In genomic region chr4:1244081-1244977, GRCh38 we compare ENCODE assay signal across 11 cellular contexts. TPM values are rescaled to one million over a fixed set of nuclear protein-coding genes. Genes with fewer than 3 reads are reported as not detected.
DNase-seq lines count a peak whose midpoint lies in the region; ATAC-seq, FAIRE-seq and TF ChIP-seq lines count a peak whose summit lies in the region.
"Had no signal": no experiment of that assay in that cellular context is flagged by ENCODE, and none has a peak within 500 bp of the region (broad histone marks: within the 10 kb centered on the region; RNA-seq: fewer than 3 reads in every experiment).

No MANE protein-coding gene starts in this region.

- peaks cover 5 to 16% of the 10 kb centered on the region in 2 experiments for H3K36me3 ChIP-seq in HepG2 (replicated peaks in 1 of 2; ENCODE audit: control insufficient read depth in 1 of 2, insufficient read depth in 2 of 2, low read length in 2 of 2)

- no peaks in the 10 kb centered on the region for H3K36me3 Mint-ChIP-seq in activated naive CD4-positive, alpha-beta T cell treated with anti-CD3 and anti-CD28 coated beads, Interleukin-2, amount 50 U/mL, for 24 hours
- peaks cover 6% of the 10 kb centered on the region for H3K36me3 Mint-ChIP-seq in activated naive CD8-positive, alpha-beta T cell treated with anti-CD3 and anti-CD28 coated beads, Interleukin-2, amount 10 ng/mL, durations not matched to agents 7 days and 5 days
- no peaks in the 10 kb centered on the region for H3K36me3 Mint-ChIP-seq in type B pancreatic cell

- no peaks in the 10 kb centered on the region for H3K9me3 ChIP-seq in HepG2 (ENCODE audit: low read length)

- no peak for ATAC-seq in activated naive CD8-positive, alpha-beta T cell treated with anti-CD3 and anti-CD28 coated beads, Interleukin-2, amount 10 ng/mL, durations not matched to agents 7 days and 5 days (ENCODE audit: low read depth)
- ATAC-seq in HepG2 = no peak
- no peak for ATAC-seq in GM21528 (IDR thresholded peaks at IDR 0.05; ENCODE audit: low FRiP score, unreplicated experiment)

- POLR2A ChIA-PET in activated naive CD8-positive, alpha-beta T cell treated with anti-CD3 and anti-CD28 coated beads, Interleukin-2, amount 10 ng/mL, durations not matched to agents 7 days and 5 days (lab: Charles Lee) = interaction anchor here (0.5 kb wide), 1 partner anchor 546 kb away, joined by 4 read pairs; no protein-coding TSS in a partner anchor
- POLR2A ChIA-PET in HepG2 (lab: Yijun Ruan, JAX) = no interaction called here

- H3K27ac Mint-ChIP-seq in activated naive CD4-positive, alpha-beta T cell treated with anti-CD3 and anti-CD28 coated beads, Interleukin-2, amount 50 U/mL, for 24 hours = peak overlapping the region; percentile 74
- peak overlapping the region; percentile 68 for H3K27ac Mint-ChIP-seq in activated naive CD8-positive, alpha-beta T cell treated with anti-CD3 and anti-CD28 coated beads, Interleukin-2, amount 10 ng/mL, durations not matched to agents 7 days and 5 days
- no peak overlapping the region for H3K27ac Mint-ChIP-seq in type B pancreatic cell
- H3K27ac Mint-ChIP-seq: activated B cell treated with CpG ODN at 0.5 μM for 24 hours had no signal

- no peak for FAIRE-seq in HepG2 (lab: Jason Lieb, UNC)
- FAIRE-seq in H54 (lab: Jason Lieb, UNC) = no peak

- no peak for DNase-seq in activated naive CD4-positive, alpha-beta T cell treated with anti-CD3 and anti-CD28 coated beads, Interleukin-2, amount 50 U/mL, for 16 hours
- DNase-seq in activated naive CD8-positive, alpha-beta T cell treated with anti-CD3 and anti-CD28 coated beads, Interleukin-2, amount 10 ng/mL, durations not matched to agents 7 days and 5 days = peak; percentile 26
- no peak for DNase-seq in HepG2 (ENCODE audit: low spot score)
- DNase-seq in type B pancreatic cell (ENCODE audit: extremely low spot score, unreplicated experiment) = no peak
- DNase-seq in NK-92 treated with Interleukin-12 subunit alpha and Interleukin-12 subunit beta, amount 100 ng/mL, for 24 hours (lab: John Stamatoyannopoulos, UW) = no peak
- DNase-seq in H54 (ENCODE audit: insufficient read length, low spot score) = no peak
- DNase-seq: NCI-H1048 had no signal

- H3K9me3 Mint-ChIP-seq in activated naive CD4-positive, alpha-beta T cell treated with anti-CD3 and anti-CD28 coated beads, Interleukin-2, amount 50 U/mL, for 24 hours = no peaks in the 10 kb centered on the region
- no peaks in the 10 kb centered on the region for H3K9me3 Mint-ChIP-seq in activated naive CD8-positive, alpha-beta T cell treated with anti-CD3 and anti-CD28 coated beads, Interleukin-2, amount 10 ng/mL, durations not matched to agents 7 days and 5 days
- H3K9me3 Mint-ChIP-seq in type B pancreatic cell = no peaks in the 10 kb centered on the region
- H3K9me3 Mint-ChIP-seq: activated B cell treated with CpG ODN at 0.5 μM for 24 hours had no signal

- H3K4me1 Mint-ChIP-seq in activated naive CD4-positive, alpha-beta T cell treated with anti-CD3 and anti-CD28 coated beads, Interleukin-2, amount 50 U/mL, for 24 hours = peaks cover 53% of the 10 kb centered on the region
- peaks cover 20% of the 10 kb centered on the region for H3K4me1 Mint-ChIP-seq in activated naive CD8-positive, alpha-beta T cell treated with anti-CD3 and anti-CD28 coated beads, Interleukin-2, amount 10 ng/mL, durations not matched to agents 7 days and 5 days
- peaks cover 26% of the 10 kb centered on the region for H3K4me1 Mint-ChIP-seq in type B pancreatic cell (ENCODE audit: unreplicated experiment)

- no peak overlapping the region for H3K4me3 ChIP-seq in HepG2 (replicated peaks in 1 of 3; ENCODE audit: insufficient read depth in 1 of 3, low read depth in 2 of 3, low read length in 3 of 3)
- H3K4me3 ChIP-seq: smooth muscle cell had no signal

- TF ChIP-seq POLR2A in HepG2 (IDR thresholded peaks at IDR 0.05; ENCODE audit: insufficient read depth in 1 of 2, low read depth in 2 of 2, low read length in 2 of 2) = no peak
- TF ChIP-seq POLR2A in H54 (IDR thresholded peaks at IDR 0.05; ENCODE audit: low read depth, low read length) = no peak

- no peak overlapping the region for H3K4me3 Mint-ChIP-seq in activated naive CD4-positive, alpha-beta T cell treated with anti-CD3 and anti-CD28 coated beads, Interleukin-2, amount 50 U/mL, for 24 hours
- H3K4me3 Mint-ChIP-seq in activated naive CD8-positive, alpha-beta T cell treated with anti-CD3 and anti-CD28 coated beads, Interleukin-2, amount 10 ng/mL, durations not matched to agents 7 days and 5 days = no peak overlapping the region
- peak overlapping the region; percentile 52 for H3K4me3 Mint-ChIP-seq in type B pancreatic cell

- TF ChIP-seq EP300 in HepG2 (IDR thresholded peaks at IDR 0.05; ENCODE audit: low read depth in 2 of 2, low read length in 2 of 2) (no peak), HepG2 (CRISPR knock-in tag; IDR thresholded peaks at IDR 0.05; ENCODE audit: borderline replicate concordance) (no peak)

- H3K9ac ChIP-seq in HepG2 (ENCODE audit: insufficient read depth, low read depth, low read length) = no peak overlapping the region

- no peak for TF ChIP-seq RAD21 in HepG2 (CRISPR knock-in tag; IDR thresholded peaks at IDR 0.05)

- H3K27me3 Mint-ChIP-seq in activated naive CD4-positive, alpha-beta T cell treated with anti-CD3 and anti-CD28 coated beads, Interleukin-2, amount 50 U/mL, for 24 hours = no peaks in the 10 kb centered on the region
- no peaks in the 10 kb centered on the region for H3K27me3 Mint-ChIP-seq in activated naive CD8-positive, alpha-beta T cell treated with anti-CD3 and anti-CD28 coated beads, Interleukin-2, amount 10 ng/mL, durations not matched to agents 7 days and 5 days
- no peaks in the 10 kb centered on the region for H3K27me3 Mint-ChIP-seq in type B pancreatic cell
- H3K27me3 Mint-ChIP-seq: activated B cell treated with CpG ODN at 0.5 μM for 24 hours had no signal

- H4K20me1 ChIP-seq in HepG2 (ENCODE audit: insufficient read depth, low read length) = peaks cover 56% of the 10 kb centered on the region

- H3K4me2 ChIP-seq in HepG2 (ENCODE audit: low read depth, low read length) = no peak overlapping the region
- H3K4me2 ChIP-seq: smooth muscle cell had no signal

- WGBS in HepG2 (ENCODE audit: low lambda C conversion rate) = 94% methylated on average over 18 of the region's 33 CpGs

- H2AFZ ChIP-seq in HepG2 (ENCODE audit: low read length) = no peak overlapping the region

- BruUV-seq in HepG2 (replicated peaks; lab: Mats Ljungman, UMichigan) = no TSS peak

- H3K4me1 ChIP-seq in HepG2 (ENCODE audit: insufficient read depth, low read length) = peaks cover 25% of the 10 kb centered on the region

- TF ChIP-seq CTCF in HepG2 (CRISPR knock-in tag; IDR thresholded peaks at IDR 0.05) (no peak), type B pancreatic cell (conservative IDR thresholded peaks at IDR 0.05) (no peak)

- intact Hi-C loops in HepG2 (cut with micrococcal nuclease; ENCODE audit: unreplicated experiment) = no loop called here

- no peaks in the 10 kb centered on the region for H3K27me3 ChIP-seq in HepG2 (ENCODE audit: control insufficient read depth in 1 of 2, insufficient read depth in 2 of 2, low read length in 2 of 2)

- H3K79me2 ChIP-seq in HepG2 (ENCODE audit: insufficient read depth, low read length) = peaks cover 73% of the 10 kb centered on the region

- in situ Hi-C loops in HepG2 (cut with HindIII; ENCODE audit: extremely low pct_ligation_motif_present, low pct_unique_long_range_greater_than_20kb) = no loop called here

- CTCF ChIA-PET in HepG2 (lab: Yijun Ruan, JAX; ENCODE audit: low intra/inter-chr PET ratio, low total read pairs) = no interaction called here

- H3K27ac ChIP-seq in HepG2 (ENCODE audit: extremely low read length, insufficient read depth, low read length) = no peak overlapping the region

RNA-seq across cellular contexts. Expression of gene CTBP1, which starts 4.6 kb away (rescaled TPM):
- 100 to 1,000 TPM; 194 to 211 TPM for total RNA-seq in activated naive CD8-positive, alpha-beta T cell treated with anti-CD3 and anti-CD28 coated beads, Interleukin-2, amount 10 ng/mL, durations not matched to agents 7 days and 5 days
- 106 and 112 TPM in 2 replicates for total RNA-seq in HepG2 (2016; rRNA removed; fragmentation: Illumina TruSeq; extraction: Trizol)
- total RNA-seq in HepG2 (2016; cell fraction: cytosol; rRNA removed; fragmentation: Illumina TruSeq; extraction: Trizol; ENCODE audit: low read depth) = 119 TPM in 2 replicates
- 83.8 and 121 TPM in 2 replicates for total RNA-seq in HepG2 (2016; cell fraction: insoluble cytoplasmic fraction; rRNA removed; fragmentation: Illumina TruSeq; extraction: Trizol)
- total RNA-seq in HepG2 (2016; cell fraction: membrane; rRNA removed; fragmentation: Illumina TruSeq; extraction: Trizol) = 133 and 173 TPM in 2 replicates
- total RNA-seq in HepG2 (2016; cell fraction: nucleus; rRNA removed; fragmentation: Illumina TruSeq; extraction: Trizol) = 51.5 and 60.9 TPM in 2 replicates
- polyA plus RNA-seq in HepG2 (2011; rRNA removed) = 78.5 and 123 TPM in 2 replicates
- polyA plus RNA-seq in HepG2 (2011; cell fraction: cytosol; rRNA removed) = 87.2 and 182 TPM in 2 replicates
- polyA plus RNA-seq in HepG2 (2011; cell fraction: nucleus; rRNA removed) = 489 and 636 TPM in 2 replicates
- polyA plus RNA-seq in HepG2 (2012) = 69.0 and 92.6 TPM in 2 replicates
- polyA plus RNA-seq in HepG2 (2016; cell fraction: cytosol; fragmentation: Illumina TruSeq; extraction: Trizol; ENCODE audit: low read depth) = 49.5 and 64.7 TPM in 2 replicates
- polyA plus RNA-seq in HepG2 (2016; cell fraction: insoluble cytoplasmic fraction; fragmentation: Illumina TruSeq; extraction: Trizol; ENCODE audit: low read depth) = 101 and 112 TPM in 2 replicates
- 103 and 116 TPM in 2 replicates for polyA plus RNA-seq in HepG2 (2016; cell fraction: membrane; fragmentation: Illumina TruSeq; extraction: Trizol; ENCODE audit: low read depth)
- polyA plus RNA-seq in HepG2 (2016; cell fraction: nucleus; fragmentation: Illumina TruSeq; extraction: Trizol; ENCODE audit: insufficient read depth, low read depth) = 152 and 155 TPM in 2 replicates
- polyA minus RNA-seq in HepG2 (2011; rRNA and poly(A)+ RNA removed; ENCODE audit: low replicate concordance) = 136 and 350 TPM in 2 replicates
- 85.1 and 100 TPM in 2 replicates for polyA minus RNA-seq in HepG2 (2011; cell fraction: cytosol; rRNA and poly(A)+ RNA removed)
- polyA minus RNA-seq in HepG2 (2011; cell fraction: nucleus; rRNA and poly(A)+ RNA removed) = 47.7 and 48.4 TPM in 2 replicates
- total RNA-seq in type B pancreatic cell (ENCODE audit: low replicate concordance) = 147 and 165 TPM in 2 replicates

RNA-seq across cellular contexts. Expression of gene MAEA, which starts 45.4 kb away (rescaled TPM):
- 10 to 100 TPM; 73.2 to 82.9 TPM for total RNA-seq in activated naive CD8-positive, alpha-beta T cell treated with anti-CD3 and anti-CD28 coated beads, Interleukin-2, amount 10 ng/mL, durations not matched to agents 7 days and 5 days
- 52.0 and 65.2 TPM in 2 replicates for total RNA-seq in HepG2 (2016; rRNA removed; fragmentation: Illumina TruSeq; extraction: Trizol)
- total RNA-seq in HepG2 (2016; cell fraction: cytosol; rRNA removed; fragmentation: Illumina TruSeq; extraction: Trizol; ENCODE audit: low read depth) = 10.0 and 10.5 TPM in 2 replicates
- 55.0 and 59.4 TPM in 2 replicates for total RNA-seq in HepG2 (2016; cell fraction: insoluble cytoplasmic fraction; rRNA removed; fragmentation: Illumina TruSeq; extraction: Trizol)
- 23.7 and 24.2 TPM in 2 replicates for total RNA-seq in HepG2 (2016; cell fraction: membrane; rRNA removed; fragmentation: Illumina TruSeq; extraction: Trizol)
- total RNA-seq in HepG2 (2016; cell fraction: nucleus; rRNA removed; fragmentation: Illumina TruSeq; extraction: Trizol) = 30.2 and 31.7 TPM in 2 replicates
- polyA plus RNA-seq in HepG2 (2011; rRNA removed) = 57.1 and 60.7 TPM in 2 replicates
- 48.5 and 73.3 TPM in 2 replicates for polyA plus RNA-seq in HepG2 (2011; cell fraction: cytosol; rRNA removed)
- polyA plus RNA-seq in HepG2 (2011; cell fraction: nucleus; rRNA removed) = 171 and 221 TPM in 2 replicates
- 28.9 and 30.8 TPM in 2 replicates for polyA plus RNA-seq in HepG2 (2012)
- 5.9 and 6.3 TPM in 2 replicates for polyA plus RNA-seq in HepG2 (2016; cell fraction: cytosol; fragmentation: Illumina TruSeq; extraction: Trizol; ENCODE audit: low read depth)
- 60.8 and 67.1 TPM in 2 replicates for polyA plus RNA-seq in HepG2 (2016; cell fraction: insoluble cytoplasmic fraction; fragmentation: Illumina TruSeq; extraction: Trizol; ENCODE audit: low read depth)
- polyA plus RNA-seq in HepG2 (2016; cell fraction: membrane; fragmentation: Illumina TruSeq; extraction: Trizol; ENCODE audit: low read depth) = 15.8 and 16.9 TPM in 2 replicates
- polyA plus RNA-seq in HepG2 (2016; cell fraction: nucleus; fragmentation: Illumina TruSeq; extraction: Trizol; ENCODE audit: insufficient read depth, low read depth) = 69.6 and 72.4 TPM in 2 replicates
- 56.6 and 139 TPM in 2 replicates for polyA minus RNA-seq in HepG2 (2011; rRNA and poly(A)+ RNA removed; ENCODE audit: low replicate concordance)
- 41.7 and 45.7 TPM in 2 replicates for polyA minus RNA-seq in HepG2 (2011; cell fraction: cytosol; rRNA and poly(A)+ RNA removed)
- polyA minus RNA-seq in HepG2 (2011; cell fraction: nucleus; rRNA and poly(A)+ RNA removed) = 40.9 and 44.3 TPM in 2 replicates
- 81.5 and 98.7 TPM in 2 replicates for total RNA-seq in type B pancreatic cell (ENCODE audit: low replicate concordance)
